In the genomic region with DNA sequence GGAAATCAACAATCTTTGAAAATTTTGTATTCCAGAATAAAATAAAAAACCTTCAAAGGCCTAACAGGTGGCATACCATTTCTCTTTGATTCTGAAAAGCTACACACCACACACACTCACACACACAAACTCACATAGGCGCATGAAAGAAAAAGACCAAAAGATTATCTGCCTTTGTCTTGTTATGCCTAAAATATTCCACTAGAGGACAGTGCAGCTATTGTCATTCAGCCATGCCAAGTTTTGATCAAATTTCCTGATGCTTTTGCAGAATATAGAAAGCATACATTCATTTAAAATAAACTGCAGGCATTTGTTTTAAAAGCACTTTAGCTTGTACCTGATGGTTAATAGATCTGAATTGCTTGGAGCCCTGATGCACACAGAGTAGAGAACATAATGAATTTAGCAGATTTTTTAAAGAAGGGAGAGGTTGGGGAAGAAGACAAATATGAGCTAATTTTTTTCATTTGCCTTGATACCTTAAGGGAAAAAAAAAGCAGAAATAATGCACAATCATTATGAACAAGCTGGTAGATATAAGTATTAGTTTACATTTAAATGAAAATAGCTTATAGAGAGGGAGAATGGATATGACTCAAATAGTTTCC, we compare ENCODE assay signal across 9 cellular contexts.
DNase-seq lines count a peak whose midpoint lies in the region; ATAC-seq and TF ChIP-seq lines count a peak whose summit lies in the region.
"Had no signal": no experiment of that assay in that cellular context is flagged by ENCODE, and none has a peak within 500 bp of the region (broad histone marks: within the 10 kb centered on the region; RNA-seq: fewer than 3 reads in every experiment).

No MANE protein-coding gene starts in this region.

- 30% methylated on average over 1 of the region's 1 CpG for WGBS in smooth muscle cell (ENCODE audit: low lambda C conversion rate)

- TF ChIP-seq CTCF in PC-3 (conservative IDR thresholded peaks at IDR 0.05; ENCODE audit: low read depth, low read length), result peak; percentile 82
- peak; percentile 75 for TF ChIP-seq CTCF in fibroblast of the aortic adventitia (IDR thresholded peaks at IDR 0.05; ENCODE audit: insufficient read depth, low read length)
- peak; percentile 85 for TF ChIP-seq CTCF in smooth muscle cell (IDR thresholded peaks at IDR 0.05; ENCODE audit: borderline replicate concordance, insufficient read depth, poor library complexity, severe bottlenecking)

- no peak overlapping the region for H3K9ac ChIP-seq in PC-3 (ENCODE audit: low read length)
- H3K9ac ChIP-seq in smooth muscle cell (ENCODE audit: low read depth), result no peak overlapping the region

- H3K27ac ChIP-seq in PC-3 (ENCODE audit: low read length) (no peak overlapping the region), smooth muscle cell (ENCODE audit: low read depth) (peak overlapping the region; percentile 6)
- H3K27ac ChIP-seq: SJSA1 had no signal

- H3F3A ChIP-seq in PC-3 (ENCODE audit: low read length, unreplicated experiment) (no peaks in the 10 kb centered on the region), smooth muscle cell (ENCODE audit: low read depth) (peaks cover 9% of the 10 kb centered on the region)

- POLR2A ChIA-PET in PC-3 (lab: Charles Lee; ENCODE audit: unreplicated experiment), result no interaction called here

- H3K9me3 ChIP-seq in PC-3 (ENCODE audit: low read length), result no peaks in the 10 kb centered on the region
- no peaks in the 10 kb centered on the region for H3K9me3 ChIP-seq in smooth muscle cell (replicated peaks; ENCODE audit: low read depth)
- H3K9me3 ChIP-seq: SJSA1 had no signal

- CTCF ChIA-PET in PC-3 (lab: Charles Lee), result no interaction called here

- H3K4me2 ChIP-seq in PC-3 (ENCODE audit: low read length), result no peak overlapping the region
- H3K4me2 ChIP-seq in smooth muscle cell, result peak overlapping the region; percentile 3

- DNase-seq in EL (peak; percentile 39), PC-3 (peak; percentile 43), fibroblast of the aortic adventitia (ENCODE audit: low read depth) (peak; percentile 22), smooth muscle cell (lab: John Stamatoyannopoulos, UW; ENCODE audit: unreplicated experiment) (no peak), cerebellar nuclear complex (lab: John Stamatoyannopoulos, UW) (no peak)
- no peak for DNase-seq in stimulated activated naive CD8-positive, alpha-beta T cell treated with anti-CD3 and anti-CD28 coated beads, Interleukin-15, amount 100 ng/mL, for 72 hours

- H3K9me2 ChIP-seq in PC-3 (replicated peaks; ENCODE audit: low read length), result no peaks in the 10 kb centered on the region

- intact Hi-C loops in PC-3 (cut with micrococcal nuclease), result no loop called here

- no peak overlapping the region for H3K27ac Mint-ChIP-seq in stimulated activated naive CD8-positive, alpha-beta T cell treated with anti-CD3 and anti-CD28 coated beads, Interleukin-15, amount 100 ng/mL, for 72 hours

- H3K4me1 ChIP-seq in PC-3 (ENCODE audit: insufficient read depth, low read length), result no peaks in the 10 kb centered on the region
- H3K4me1 ChIP-seq in smooth muscle cell (ENCODE audit: low read depth), result no peaks in the 10 kb centered on the region
- H3K4me1 ChIP-seq: SJSA1 had no signal

- peaks cover 0 to 14% of the 10 kb centered on the region in 2 donors for H3K9me3 Mint-ChIP-seq in stimulated activated naive CD8-positive, alpha-beta T cell treated with anti-CD3 and anti-CD28 coated beads, Interleukin-15, amount 100 ng/mL, for 72 hours

- H4K20me1 ChIP-seq in PC-3 (ENCODE audit: low read length), result no peaks in the 10 kb centered on the region
- no peaks in the 10 kb centered on the region for H4K20me1 ChIP-seq in smooth muscle cell (ENCODE audit: low read depth)

- peak; percentile 67 for ATAC-seq in HG03432 (IDR thresholded peaks at IDR 0.05; ENCODE audit: unreplicated experiment)
- ATAC-seq in PC-3, result no peak
- ATAC-seq in HG03378 (IDR thresholded peaks at IDR 0.05; ENCODE audit: unreplicated experiment), result no peak
- no peak for ATAC-seq in stimulated activated naive CD8-positive, alpha-beta T cell treated with anti-CD3 and anti-CD28 coated beads, Interleukin-15, amount 100 ng/mL, for 72 hours

- H3K27me3 ChIP-seq in PC-3 (ENCODE audit: low read length) (no peaks in the 10 kb centered on the region), smooth muscle cell (ENCODE audit: low read depth) (no peaks in the 10 kb centered on the region)
- H3K27me3 ChIP-seq: SJSA1 had no signal

- no peak overlapping the region for H3K4me3 Mint-ChIP-seq in stimulated activated naive CD8-positive, alpha-beta T cell treated with anti-CD3 and anti-CD28 coated beads, Interleukin-15, amount 100 ng/mL, for 72 hours

- H2AFZ ChIP-seq in PC-3 (ENCODE audit: low read length) (no peak overlapping the region), smooth muscle cell (ENCODE audit: low read depth) (peak overlapping the region; percentile 22)

- no peaks in the 10 kb centered on the region for H3K27me3 Mint-ChIP-seq in stimulated activated naive CD8-positive, alpha-beta T cell treated with anti-CD3 and anti-CD28 coated beads, Interleukin-15, amount 100 ng/mL, for 72 hours

- H3K36me3 ChIP-seq in PC-3 (ENCODE audit: low read depth, low read length) (no peaks in the 10 kb centered on the region), smooth muscle cell (ENCODE audit: low read depth) (no peaks in the 10 kb centered on the region)
- H3K36me3 ChIP-seq: SJSA1 had no signal

- H3K4me3 ChIP-seq in PC-3 (ENCODE audit: low read length) (no peak overlapping the region), fibroblast of the aortic adventitia (ENCODE audit: low read depth, low read length) (no peak overlapping the region), smooth muscle cell (no peak overlapping the region)
- H3K4me3 ChIP-seq: SJSA1 had no signal

- BruUV-seq in PC-3 (replicated peaks; lab: Mats Ljungman, UMichigan), result no TSS peak

- H3K79me2 ChIP-seq in PC-3 (ENCODE audit: low read length), result no peaks in the 10 kb centered on the region
- no peaks in the 10 kb centered on the region for H3K79me2 ChIP-seq in smooth muscle cell (ENCODE audit: low read depth)

- no peaks in the 10 kb centered on the region for H3K4me1 Mint-ChIP-seq in stimulated activated naive CD8-positive, alpha-beta T cell treated with anti-CD3 and anti-CD28 coated beads, Interleukin-15, amount 100 ng/mL, for 72 hours

Comparison
In these comparisons a context has a peak if more than half of its experiments do, and no peak if none do; other contexts are left out.
1. DNase-seq: peak in EL (single experiment), PC-3 (single experiment) and fibroblast of the aortic adventitia (single experiment); none in smooth muscle cell (single experiment), stimulated activated naive CD8-positive, alpha-beta T cell treated with anti-CD3 and anti-CD28 coated beads, Interleukin-15, amount 100 ng/mL, for 72 hours (0 of 2) and cerebellar nuclear complex (0 of 2).
2. Peak in every context shown above with its lines, with median percentiles within 50 percentile points of each other: CTCF ChIP-seq.